ENCODE assay signal across 1 cellular context in genomic region chr15:99106417-99107220, GRCh38.
TF ChIP-seq lines count a peak whose summit lies in the region.

No MANE protein-coding gene starts in this region.

TF ChIP-seq in IMR-90, 13 proteins besides CTCF, POLR2A, EP300 and RAD21 (continued from another document):
- TF ChIP-seq NFE2L2 (IDR thresholded peaks at IDR 0.05; ENCODE audit: low read depth, low read length) (no peak), MAFK (IDR thresholded peaks at IDR 0.05; ENCODE audit: low read depth, low read length) (no peak)
